1 cellular context compared by ENCODE assay signal in genomic region chr7:116354546-116355422, GRCh38.
TF ChIP-seq lines count a peak whose summit lies in the region.

No MANE protein-coding gene starts in this region.

TF ChIP-seq in SK-N-SH, 30 proteins besides CTCF, POLR2A, EP300 and RAD21 (continued from another document):
- 0 out of 2 replicates have a peak, but pooled peaks have one; percentile 57 for TF ChIP-seq PBX3 (IDR thresholded peaks at IDR 0.05)
- TF ChIP-seq REST (IDR thresholded peaks at IDR 0.05; ENCODE audit: low read depth, low read length) = no peak
- TF ChIP-seq POLR2AphosphoS5 (IDR thresholded peaks at IDR 0.05; ENCODE audit: low read depth, low read length) = peak; percentile 67; the same call in 1 of the 2 replicates
- TF ChIP-seq TEAD4 (IDR thresholded peaks at IDR 0.05; ENCODE audit: borderline replicate concordance, insufficient read depth) = peak; percentile 94
